19 cellular contexts compared by ENCODE assay signal in genomic region chr12:19105468-19105867, GRCh38.
"Had no signal": no experiment of that assay in that cellular context is flagged by ENCODE, and none has a peak within 500 bp of the region (broad histone marks: within the 10 kb centered on the region; RNA-seq: fewer than 3 reads in every experiment).

No MANE protein-coding gene starts in this region.

- H3K9me3 Mint-ChIP-seq: activated naive CD8-positive, alpha-beta T cell treated with anti-CD3 and anti-CD28 coated beads for 36 hours; activated T-cell treated with anti-CD3 and anti-CD28 coated beads, Interleukin-2, amount 50 U/mL, for 4 hours; activated T-helper 2 cell treated with anti-CD3 and anti-CD28 coated beads, Interferon-gamma antibody, Interleukin-2, Interleukin-4, amounts not matched to agents 10 μg/mL and 5 μg/mL and 100 μg/mL, durations not matched to agents 14 hours and 24 hours and 36 hours; effector memory CD8-positive, alpha-beta T cell; natural killer cell treated with Interleukin-12 subunit alpha and Interleukin-12 subunit beta and Interleukin-15 and Interleukin-18, amount 100 ng/mL, for 72 hours had no signal

- H3K4me3 Mint-ChIP-seq: activated naive CD8-positive, alpha-beta T cell treated with anti-CD3 and anti-CD28 coated beads for 36 hours; activated T-cell treated with anti-CD3 and anti-CD28 coated beads, Interleukin-2, amount 50 U/mL, for 4 hours; effector memory CD8-positive, alpha-beta T cell; memory B cell; natural killer cell treated with Interleukin-12 subunit alpha and Interleukin-12 subunit beta and Interleukin-15 and Interleukin-18, amount 100 ng/mL, for 72 hours had no signal

- H3K27me3 Mint-ChIP-seq: memory B cell had no signal

- ATAC-seq: activated T-cell treated with anti-CD3 and anti-CD28 coated beads, Interleukin-2, amount 50 U/mL, for 4 hours; effector memory CD8-positive, alpha-beta T cell; esophagus mucosa; left ventricle myocardium superior; natural killer cell treated with Interleukin-12 subunit alpha and Interleukin-12 subunit beta and Interleukin-15 and Interleukin-18, amount 100 ng/mL, for 72 hours had no signal

- H3K36me3 Mint-ChIP-seq: activated naive CD8-positive, alpha-beta T cell treated with anti-CD3 and anti-CD28 coated beads for 36 hours; memory B cell; natural killer cell treated with Interleukin-12 subunit alpha and Interleukin-12 subunit beta and Interleukin-15 and Interleukin-18, amount 100 ng/mL, for 72 hours had no signal

- H3K4me1 Mint-ChIP-seq: activated naive CD8-positive, alpha-beta T cell treated with anti-CD3 and anti-CD28 coated beads for 36 hours; memory B cell had no signal

- DNase-seq: activated CD4-positive, alpha-beta T cell treated with anti-CD3 and anti-CD28 coated beads for 4 hours; activated CD4-positive, alpha-beta T cell treated with anti-CD3 and anti-CD28 coated beads, Interleukin-2, amount 50 U/mL, for 48 hours; activated CD4-positive, CD25-positive, alpha-beta regulatory T cell; activated CD8-positive, alpha-beta memory T cell treated with anti-CD3 and anti-CD28 coated beads, Interleukin-2, amount 50 U/mL, for 48 hours; activated naive CD4-positive, alpha-beta T cell; activated naive CD8-positive, alpha-beta T cell treated with anti-CD3 and anti-CD28 coated beads for 36 hours; activated T-cell treated with anti-CD3 and anti-CD28 coated beads, Interleukin-2, amount 50 U/mL, for 4 hours; colonic mucosa; dorsolateral prefrontal cortex; effector memory CD8-positive, alpha-beta T cell; foreskin melanocyte; glutamatergic neuron; left ventricle myocardium superior; stimulated activated CD4-positive, alpha-beta T cell treated with anti-CD3 and anti-CD28 coated beads, Interleukin-4, amount 100 ng/mL, for 24 hours; stimulated activated naive CD4-positive, alpha-beta T cell treated with Interleukin-2 at 50 U/mL for 16 hours had no signal

- H3K27ac Mint-ChIP-seq: activated naive CD8-positive, alpha-beta T cell treated with anti-CD3 and anti-CD28 coated beads for 36 hours; activated T-helper 2 cell treated with anti-CD3 and anti-CD28 coated beads, Interferon-gamma antibody, Interleukin-2, Interleukin-4, amounts not matched to agents 10 μg/mL and 5 μg/mL and 100 μg/mL, durations not matched to agents 14 hours and 24 hours and 36 hours; effector memory CD8-positive, alpha-beta T cell; memory B cell; natural killer cell treated with Interleukin-12 subunit alpha and Interleukin-12 subunit beta and Interleukin-15 and Interleukin-18, amount 100 ng/mL, for 72 hours had no signal
